1 cellular context compared by ENCODE assay signal in genomic region chr18:62301322-62301721, GRCh38.
A peak's percentile ranks its signal among the peaks of the same experiment; 100 is the strongest.
TF ChIP-seq lines count a peak whose summit lies in the region.

No MANE protein-coding gene starts in this region.

TF ChIP-seq in GM12878, 131 proteins besides CTCF, POLR2A, EP300 and RAD21:
- TF ChIP-seq ZNF687 (IDR thresholded peaks at IDR 0.05) = no peak
- TF ChIP-seq ZBTB40 (IDR thresholded peaks at IDR 0.05; ENCODE audit: borderline replicate concordance) = peak; percentile 54
